8 cellular contexts compared by ENCODE assay signal in genomic region chr14:68685419-68686211, GRCh38.
DNase-seq lines count a peak whose midpoint lies in the region; ATAC-seq and TF ChIP-seq lines count a peak whose summit lies in the region.

No MANE protein-coding gene starts in this region.

- peaks cover 96% of the 10 kb centered on the region for H3K4me1 Mint-ChIP-seq in chondrocyte (ENCODE audit: low read depth)

- no peaks in the 10 kb centered on the region for H3K36me3 Mint-ChIP-seq in chondrocyte (ENCODE audit: low read depth)

- ATAC-seq in GM19468 (IDR thresholded peaks at IDR 0.05; ENCODE audit: extremely low read depth, unreplicated experiment) (peak; percentile 44), HG03575 (IDR thresholded peaks at IDR 0.05; ENCODE audit: extremely low read depth, insufficient number of reproducible peaks, low FRiP score, unreplicated experiment) (peak; percentile 56)

- no peak for TF ChIP-seq CTCF in chondrocyte (IDR thresholded peaks at IDR 0.05)

- DNase-seq in CD1c-positive myeloid dendritic cell (ENCODE audit: extremely low spot score) (peak; percentile 52), chondrocyte (ENCODE audit: low spot score) (no peak), posterior vena cava (ENCODE audit: low spot score) (peak; percentile 80), cerebellar cortex (ENCODE audit: low spot score) (no peak), NCI-H748 treated with DMSO at 0.1 percent for 48 hours (lab: John Stamatoyannopoulos, UW) (no peak)
- peak; percentile 52 to 64 (median 60) for DNase-seq in activated CD4-positive, CD25-positive, alpha-beta regulatory T cell (lab: John Stamatoyannopoulos, UW)

- no peaks in the 10 kb centered on the region for H3K9me3 Mint-ChIP-seq in chondrocyte (ENCODE audit: low read depth)

- intact Hi-C loops in posterior vena cava (cut with DNase I) = no loop called here

- H3K27ac Mint-ChIP-seq in chondrocyte (ENCODE audit: unreplicated experiment) = peak overlapping the region; percentile 84

- H3K27me3 Mint-ChIP-seq in chondrocyte (ENCODE audit: low read depth) = no peaks in the 10 kb centered on the region

- H3K4me3 Mint-ChIP-seq in chondrocyte (ENCODE audit: unreplicated experiment) = no peak overlapping the region

Comparison
In these comparisons a context has a peak if more than half of its experiments do, and no peak if none do; other contexts are left out.
1. DNase-seq: peak in CD1c-positive myeloid dendritic cell (single experiment), activated CD4-positive, CD25-positive, alpha-beta regulatory T cell (4 of 4) and posterior vena cava (single experiment); none in chondrocyte (single experiment), cerebellar cortex (single experiment) and NCI-H748 treated with DMSO at 0.1 percent for 48 hours (single experiment).